Comparison of ENCODE assay signal across 1 cellular context in the genomic region with DNA sequence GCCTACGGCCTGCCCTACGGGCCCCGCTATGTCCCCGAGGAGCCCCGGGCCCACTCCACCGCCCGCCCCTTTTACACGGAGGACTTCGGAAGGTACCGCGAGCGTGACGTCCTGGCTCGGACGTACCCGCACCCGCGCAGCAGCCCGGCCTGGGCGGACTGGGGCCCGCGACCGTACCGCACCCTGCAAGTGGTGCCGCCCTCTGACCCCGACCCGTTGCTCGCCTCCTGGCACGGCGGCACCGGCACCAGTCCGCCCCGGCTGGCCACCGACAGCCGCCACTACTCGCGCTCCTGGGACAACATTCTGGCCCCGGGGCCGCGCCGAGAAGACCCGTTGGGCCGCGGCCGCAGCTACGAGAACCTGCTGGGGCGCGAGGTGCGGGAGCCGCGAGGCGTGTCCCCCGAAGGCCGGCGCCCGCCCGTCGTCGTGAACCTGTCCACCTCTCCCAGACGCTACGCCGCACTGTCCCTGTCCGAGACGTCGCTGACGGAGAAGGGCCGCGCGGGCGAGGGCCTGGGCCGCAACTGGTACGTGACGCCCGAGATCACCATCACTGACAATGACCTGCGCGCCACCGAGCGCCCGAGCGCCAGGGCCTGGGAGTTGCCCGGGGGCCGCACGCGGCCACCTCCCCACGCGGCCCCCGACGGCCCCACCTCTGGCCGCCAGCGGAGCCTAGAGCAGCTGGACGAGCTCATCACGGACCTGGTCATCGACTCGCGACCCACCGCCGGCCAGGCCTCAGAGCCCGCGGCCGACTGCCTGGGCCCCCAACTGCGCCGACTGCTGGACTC.
TF ChIP-seq lines count a peak whose summit lies in the region.

No MANE protein-coding gene starts in this region.

TF ChIP-seq in SK-N-SH, 30 proteins besides CTCF, POLR2A, EP300 and RAD21:
- TF ChIP-seq MEF2A (IDR thresholded peaks at IDR 0.05; ENCODE audit: borderline replicate concordance, low read depth) (no peak), TEAD4 (IDR thresholded peaks at IDR 0.05; ENCODE audit: borderline replicate concordance, insufficient read depth) (no peak), ELF1 (IDR thresholded peaks at IDR 0.05) (no peak), FOXJ3 (CRISPR knock-in tag; IDR thresholded peaks at IDR 0.05) (no peak), MXI1 (IDR thresholded peaks at IDR 0.05; ENCODE audit: low read depth, low read length) (no peak), YY1 (IDR thresholded peaks at IDR 0.05; ENCODE audit: low read depth) (no peak), RXRA (IDR thresholded peaks at IDR 0.05; ENCODE audit: borderline replicate concordance, low read depth) (no peak), NRF1 (IDR thresholded peaks at IDR 0.05; ENCODE audit: low read depth, low read length) (no peak), NFIC (IDR thresholded peaks at IDR 0.05; ENCODE audit: borderline replicate concordance) (no peak), FOXM1 (IDR thresholded peaks at IDR 0.05; ENCODE audit: low read depth) (no peak), SIN3A (IDR thresholded peaks at IDR 0.05; ENCODE audit: borderline replicate concordance, low read depth, low read length) (no peak), SMC3 (IDR thresholded peaks at IDR 0.05; ENCODE audit: low read depth, low read length) (no peak), FOSL2 (IDR thresholded peaks at IDR 0.05; ENCODE audit: borderline replicate concordance, low read depth) (no peak), EZH2phosphoT487 (IDR thresholded peaks at IDR 0.05; ENCODE audit: borderline replicate concordance, low read depth) (no peak)
- TF ChIP-seq, protein P1, sequence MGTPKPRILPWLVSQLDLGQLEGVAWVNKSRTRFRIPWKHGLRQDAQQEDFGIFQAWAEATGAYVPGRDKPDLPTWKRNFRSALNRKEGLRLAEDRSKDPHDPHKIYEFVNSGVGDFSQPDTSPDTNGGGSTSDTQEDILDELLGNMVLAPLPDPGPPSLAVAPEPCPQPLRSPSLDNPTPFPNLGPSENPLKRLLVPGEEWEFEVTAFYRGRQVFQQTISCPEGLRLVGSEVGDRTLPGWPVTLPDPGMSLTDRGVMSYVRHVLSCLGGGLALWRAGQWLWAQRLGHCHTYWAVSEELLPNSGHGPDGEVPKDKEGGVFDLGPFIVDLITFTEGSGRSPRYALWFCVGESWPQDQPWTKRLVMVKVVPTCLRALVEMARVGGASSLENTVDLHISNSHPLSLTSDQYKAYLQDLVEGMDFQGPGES (IDR thresholded peaks at IDR 0.05; ENCODE audit: low read depth, low read length): no peak
- TF ChIP-seq, protein P2, sequence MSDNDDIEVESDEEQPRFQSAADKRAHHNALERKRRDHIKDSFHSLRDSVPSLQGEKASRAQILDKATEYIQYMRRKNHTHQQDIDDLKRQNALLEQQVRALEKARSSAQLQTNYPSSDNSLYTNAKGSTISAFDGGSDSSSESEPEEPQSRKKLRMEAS (IDR thresholded peaks at IDR 0.05; ENCODE audit: low read depth): no peak
- TF ChIP-seq, protein P3, sequence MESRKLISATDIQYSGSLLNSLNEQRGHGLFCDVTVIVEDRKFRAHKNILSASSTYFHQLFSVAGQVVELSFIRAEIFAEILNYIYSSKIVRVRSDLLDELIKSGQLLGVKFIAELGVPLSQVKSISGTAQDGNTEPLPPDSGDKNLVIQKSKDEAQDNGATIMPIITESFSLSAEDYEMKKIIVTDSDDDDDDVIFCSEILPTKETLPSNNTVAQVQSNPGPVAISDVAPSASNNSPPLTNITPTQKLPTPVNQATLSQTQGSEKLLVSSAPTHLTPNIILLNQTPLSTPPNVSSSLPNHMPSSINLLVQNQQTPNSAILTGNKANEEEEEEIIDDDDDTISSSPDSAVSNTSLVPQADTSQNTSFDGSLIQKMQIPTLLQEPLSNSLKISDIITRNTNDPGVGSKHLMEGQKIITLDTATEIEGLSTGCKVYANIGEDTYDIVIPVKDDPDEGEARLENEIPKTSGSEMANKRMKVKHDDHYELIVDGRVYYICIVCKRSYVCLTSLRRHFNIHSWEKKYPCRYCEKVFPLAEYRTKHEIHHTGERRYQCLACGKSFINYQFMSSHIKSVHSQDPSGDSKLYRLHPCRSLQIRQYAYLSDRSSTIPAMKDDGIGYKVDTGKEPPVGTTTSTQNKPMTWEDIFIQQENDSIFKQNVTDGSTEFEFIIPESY (IDR thresholded peaks at IDR 0.05; ENCODE audit: borderline replicate concordance, low read depth): no peak
- TF ChIP-seq, protein P4, sequence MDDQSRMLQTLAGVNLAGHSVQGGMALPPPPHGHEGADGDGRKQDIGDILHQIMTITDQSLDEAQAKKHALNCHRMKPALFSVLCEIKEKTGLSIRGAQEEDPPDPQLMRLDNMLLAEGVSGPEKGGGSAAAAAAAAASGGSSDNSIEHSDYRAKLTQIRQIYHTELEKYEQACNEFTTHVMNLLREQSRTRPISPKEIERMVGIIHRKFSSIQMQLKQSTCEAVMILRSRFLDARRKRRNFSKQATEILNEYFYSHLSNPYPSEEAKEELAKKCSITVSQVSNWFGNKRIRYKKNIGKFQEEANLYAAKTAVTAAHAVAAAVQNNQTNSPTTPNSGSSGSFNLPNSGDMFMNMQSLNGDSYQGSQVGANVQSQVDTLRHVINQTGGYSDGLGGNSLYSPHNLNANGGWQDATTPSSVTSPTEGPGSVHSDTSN (IDR thresholded peaks at IDR 0.05): no peak
- TF ChIP-seq, protein P5, sequence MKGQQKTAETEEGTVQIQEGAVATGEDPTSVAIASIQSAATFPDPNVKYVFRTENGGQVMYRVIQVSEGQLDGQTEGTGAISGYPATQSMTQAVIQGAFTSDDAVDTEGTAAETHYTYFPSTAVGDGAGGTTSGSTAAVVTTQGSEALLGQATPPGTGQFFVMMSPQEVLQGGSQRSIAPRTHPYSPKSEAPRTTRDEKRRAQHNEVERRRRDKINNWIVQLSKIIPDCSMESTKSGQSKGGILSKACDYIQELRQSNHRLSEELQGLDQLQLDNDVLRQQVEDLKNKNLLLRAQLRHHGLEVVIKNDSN (IDR thresholded peaks at IDR 0.05; ENCODE audit: borderline replicate concordance, low read depth): no peak
